13 cellular contexts compared by ENCODE assay signal in the genomic region with DNA sequence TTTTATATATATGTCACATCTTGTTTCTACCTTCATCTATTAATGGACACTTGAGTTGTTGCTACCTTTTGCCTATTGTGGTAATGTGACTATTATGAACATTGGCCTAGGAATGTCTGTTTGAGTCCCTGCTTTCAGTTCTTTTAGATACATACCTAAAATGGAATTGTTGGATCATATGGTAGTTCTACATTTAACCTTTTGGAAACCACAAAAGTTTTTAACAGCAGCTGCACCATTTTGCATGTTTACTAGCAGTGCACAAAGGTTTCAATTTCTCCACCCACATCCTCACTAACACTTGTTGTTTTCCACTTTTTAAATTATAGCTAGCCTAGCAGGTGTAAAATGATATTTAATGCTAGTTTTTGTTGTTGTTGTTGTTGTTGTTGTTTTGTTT.
DNase-seq lines count a peak whose midpoint lies in the region; ATAC-seq and TF ChIP-seq lines count a peak whose summit lies in the region.
"Had no signal": no experiment of that assay in that cellular context is flagged by ENCODE, and none has a peak within 500 bp of the region (broad histone marks: within the 10 kb centered on the region; RNA-seq: fewer than 3 reads in every experiment).

No MANE protein-coding gene starts in this region.

- H3K4me3 ChIP-seq in astrocyte of the spinal cord (ENCODE audit: low read depth, low read length), result no peak overlapping the region
- H3K4me3 ChIP-seq: hepatocyte had no signal

- in situ Hi-C loops in astrocyte of the spinal cord (cut with HindIII; ENCODE audit: low sequenced_read_pairs), result no loop called here

- no peak for TF ChIP-seq CTCF in astrocyte of the spinal cord (IDR thresholded peaks at IDR 0.05; ENCODE audit: low read depth, low read length)

- peak; percentile 39 for DNase-seq in astrocyte of the spinal cord (ENCODE audit: low read depth, low spot score)
- DNase-seq in hypothalamus (lab: John Stamatoyannopoulos, UW), result no peak
- DNase-seq in AML-193 (lab: John Stamatoyannopoulos, UW), result no peak
- DNase-seq in NCI-H2171 (lab: John Stamatoyannopoulos, UW), result no peak
- DNase-seq: activated CD4-positive, alpha-beta T cell treated with anti-CD3 and anti-CD28 coated beads, Interleukin-2, amount 50 U/mL, for 1 hour; activated gamma-delta T cell; caudate nucleus; H9; mammary epithelial cell had no signal

- ATAC-seq in GM18909 (IDR thresholded peaks at IDR 0.05; ENCODE audit: poor library complexity, unreplicated experiment) (peak; percentile 66), GM21619 (IDR thresholded peaks at IDR 0.05; ENCODE audit: unreplicated experiment) (peak; percentile 65), HG03135 (IDR thresholded peaks at IDR 0.05; ENCODE audit: unreplicated experiment) (peak; percentile 58)
